In genomic region chr1:57258616-57259330, GRCh38 we compare ENCODE assay signal across 1 cellular context.
TF ChIP-seq lines count a peak whose summit lies in the region.

No MANE protein-coding gene starts in this region.

TF ChIP-seq in HepG2, 621 proteins besides CTCF, POLR2A, EP300 and RAD21 (continued from another document):
- no peak for TF ChIP-seq PRDM15 (CRISPR knock-in tag; IDR thresholded peaks at IDR 0.05)
- TF ChIP-seq ZNF354B (CRISPR knock-in tag; IDR thresholded peaks at IDR 0.05): no peak
- no peak for TF ChIP-seq FUBP1 (CRISPR knock-in tag; IDR thresholded peaks at IDR 0.05; ENCODE audit: borderline replicate concordance)
- TF ChIP-seq CEBPB (IDR thresholded peaks at IDR 0.05; ENCODE audit: borderline replicate concordance, low read depth, low read length): peak; percentile 37; the same call in 1 of the 2 replicates
- TF ChIP-seq, protein P1, sequence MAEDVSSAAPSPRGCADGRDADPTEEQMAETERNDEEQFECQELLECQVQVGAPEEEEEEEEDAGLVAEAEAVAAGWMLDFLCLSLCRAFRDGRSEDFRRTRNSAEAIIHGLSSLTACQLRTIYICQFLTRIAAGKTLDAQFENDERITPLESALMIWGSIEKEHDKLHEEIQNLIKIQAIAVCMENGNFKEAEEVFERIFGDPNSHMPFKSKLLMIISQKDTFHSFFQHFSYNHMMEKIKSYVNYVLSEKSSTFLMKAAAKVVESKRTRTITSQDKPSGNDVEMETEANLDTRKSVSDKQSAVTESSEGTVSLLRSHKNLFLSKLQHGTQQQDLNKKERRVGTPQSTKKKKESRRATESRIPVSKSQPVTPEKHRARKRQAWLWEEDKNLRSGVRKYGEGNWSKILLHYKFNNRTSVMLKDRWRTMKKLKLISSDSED (CRISPR knock-in tag; IDR thresholded peaks at IDR 0.05): no peak
